In genomic region chr17:33469911-33470310, GRCh38 we compare ENCODE assay signal across 11 cellular contexts.
DNase-seq lines count a peak whose midpoint lies in the region; ATAC-seq and TF ChIP-seq lines count a peak whose summit lies in the region.
"Had no signal": no experiment of that assay in that cellular context is flagged by ENCODE, and none has a peak within 500 bp of the region (broad histone marks: within the 10 kb centered on the region; RNA-seq: fewer than 3 reads in every experiment).

No MANE protein-coding gene starts in this region.

- H3K27me3 ChIP-seq in RWPE2 (ENCODE audit: insufficient read depth, poor library complexity, severe bottlenecking) (no peaks in the 10 kb centered on the region), fibroblast of lung (ENCODE audit: control insufficient read depth, insufficient read depth, low read length) (no peaks in the 10 kb centered on the region)
- H3K27me3 ChIP-seq: dorsolateral prefrontal cortex, ovary had no signal

- H3K4me2 ChIP-seq in fibroblast of lung (ENCODE audit: extremely low read depth, insufficient read depth, low read length): no peak overlapping the region

- peaks cover 6% of the 10 kb centered on the region for H3K4me1 ChIP-seq in RWPE2 (ENCODE audit: insufficient read depth, poor library complexity, severe bottlenecking)
- no peaks in the 10 kb centered on the region for H3K4me1 ChIP-seq in fibroblast of lung (ENCODE audit: control insufficient read depth, extremely low read depth, insufficient read depth, low read length)

- H3K4me3 ChIP-seq in RWPE2 (ENCODE audit: severe bottlenecking): no peak overlapping the region
- H3K4me3 ChIP-seq in fibroblast of lung (replicated peaks in 1 of 4; ENCODE audit: control extremely low read depth in 1 of 4, insufficient read depth in 1 of 4, low read depth in 3 of 4, low read length in 4 of 4): no peak overlapping the region
- H3K4me3 ChIP-seq: dorsolateral prefrontal cortex, ovary had no signal

- H2AFZ ChIP-seq in fibroblast of lung (ENCODE audit: low read length): no peak overlapping the region

- H4K20me1 ChIP-seq in fibroblast of lung (ENCODE audit: control insufficient read depth, extremely low read depth, insufficient read depth, low read length): no peaks in the 10 kb centered on the region

- H3K9me3 ChIP-seq in RWPE2 (ENCODE audit: severe bottlenecking) (no peaks in the 10 kb centered on the region), fibroblast of lung (ENCODE audit: control insufficient read depth, insufficient read depth, low read depth, low read length) (no peaks in the 10 kb centered on the region)
- H3K9me3 ChIP-seq: ovary had no signal

- TF ChIP-seq CTCF in RWPE2 (IDR thresholded peaks at IDR 0.05; ENCODE audit: poor library complexity, severe bottlenecking) (no peak), fibroblast of lung (conservative IDR thresholded peaks at IDR 0.05 in 1 of 2, IDR thresholded peaks at IDR 0.05 in 1 of 2; ENCODE audit: low read depth in 1 of 2, low read length in 2 of 2) (no peak)

- H3K36me3 ChIP-seq in RWPE2 (ENCODE audit: low read depth): no peaks in the 10 kb centered on the region
- no peaks in the 10 kb centered on the region for H3K36me3 ChIP-seq in fibroblast of lung (ENCODE audit: control insufficient read depth, insufficient read depth, low read length)
- H3K36me3 ChIP-seq: ovary had no signal

- ATAC-seq in RWPE2 (ENCODE audit: low read depth) (peak; percentile 99), HG03442 (IDR thresholded peaks at IDR 0.05; ENCODE audit: unreplicated experiment) (no peak)

- H3K27ac ChIP-seq in RWPE2 (ENCODE audit: poor library complexity, severe bottlenecking) (peak overlapping the region; percentile 67), fibroblast of lung (ENCODE audit: insufficient read depth, low read length) (no peak overlapping the region)
- H3K27ac ChIP-seq: dorsolateral prefrontal cortex, ovary had no signal

- H3K79me2 ChIP-seq in fibroblast of lung (ENCODE audit: control insufficient read depth, insufficient read depth, low read length): no peaks in the 10 kb centered on the region

- DNase-seq in ELF-1 (ENCODE audit: low read depth, low spot score): peak; percentile 51
- DNase-seq in RWPE2 (ENCODE audit: low spot score): peak; percentile 66
- peak; percentile 81 to 95 for DNase-seq in fibroblast of lung (ENCODE audit: low read depth in 2 of 2)
- DNase-seq in non-pigmented ciliary epithelial cell (ENCODE audit: low read depth): peak; percentile 75
- no peak for DNase-seq in activated CD4-positive, CD25-positive, alpha-beta regulatory T cell (lab: John Stamatoyannopoulos, UW)
- no peak for DNase-seq in foreskin melanocyte
- no peak for DNase-seq in COR-L47 (lab: John Stamatoyannopoulos, UW)
- DNase-seq: dorsolateral prefrontal cortex, NCI-H1694 treated with DMSO at 0.1 percent for 48 hours had no signal

- H3K9ac ChIP-seq in fibroblast of lung (ENCODE audit: insufficient read depth, low read length): no peak overlapping the region

Comparison
In these comparisons a context has a peak if more than half of its experiments do, and no peak if none do; other contexts are left out.
1. DNase-seq: peak in ELF-1 (single experiment), RWPE2 (single experiment), fibroblast of lung (2 of 2) and non-pigmented ciliary epithelial cell (single experiment); none in activated CD4-positive, CD25-positive, alpha-beta regulatory T cell (0 of 4), foreskin melanocyte (single experiment) and COR-L47 (single experiment).